In genomic region chr6:44540881-44541280, GRCh38 we compare ENCODE assay signal across 19 cellular contexts.
"Had no signal": no experiment of that assay in that cellular context is flagged by ENCODE, and none has a peak within 500 bp of the region (broad histone marks: within the 10 kb centered on the region; RNA-seq: fewer than 3 reads in every experiment).

No MANE protein-coding gene starts in this region.

- ATAC-seq: effector memory CD8-positive, alpha-beta T cell; gastrocnemius medialis; left cardiac atrium; left lung; naive thymus-derived CD8-positive, alpha-beta T cell; pancreas; right lobe of liver; stimulated activated naive CD8-positive, alpha-beta T cell treated with anti-CD3 and anti-CD28 coated beads, Interleukin-15, amount 100 ng/mL, for 72 hours had no signal

- H3K36me3 ChIP-seq: gastrocnemius medialis, left lung, pancreas, right lobe of liver, suprapubic skin, transverse colon had no signal

- H3K79me2 ChIP-seq: hepatocyte had no signal

- H3K27ac ChIP-seq: gastrocnemius medialis, hepatocyte, left lung, pancreas, right lobe of liver, suprapubic skin, transverse colon had no signal

- H3K4me1 ChIP-seq: left lung, pancreas, right lobe of liver, suprapubic skin, transverse colon had no signal

- FAIRE-seq: pancreas, small intestine had no signal

- H2AFZ ChIP-seq: hepatocyte had no signal

- H3K4me3 ChIP-seq: gastrocnemius medialis, hepatocyte, left lung, pancreas, right lobe of liver, suprapubic skin, transverse colon had no signal

- H3K9me3 ChIP-seq: gastrocnemius medialis, left lung, pancreas, right lobe of liver, suprapubic skin, transverse colon had no signal

- H3K4me2 ChIP-seq: hepatocyte had no signal

- H3K27me3 ChIP-seq: gastrocnemius medialis, left lung, pancreas, right lobe of liver, suprapubic skin, transverse colon had no signal

- DNase-seq: cortex of kidney; effector memory CD8-positive, alpha-beta T cell; gastrocnemius medialis; left cardiac atrium; mesenchymal stem cell; naive thymus-derived CD8-positive, alpha-beta T cell; occipital lobe; pancreas; retina; right lobe of liver; small intestine; stimulated activated CD4-positive, alpha-beta T cell treated with anti-CD3 and anti-CD28 coated beads, Interleukin-15, amount 100 ng/mL, for 24 hours; stimulated activated CD4-positive, alpha-beta T cell treated with anti-CD3 and anti-CD28 coated beads, Interleukin-2, amount 100 ng/mL, for 48 hours; stimulated activated naive CD4-positive, alpha-beta T cell; stimulated activated naive CD8-positive, alpha-beta T cell treated with anti-CD3 and anti-CD28 coated beads, Interleukin-15, amount 100 ng/mL, for 72 hours; transverse colon had no signal
